In the genomic region with DNA sequence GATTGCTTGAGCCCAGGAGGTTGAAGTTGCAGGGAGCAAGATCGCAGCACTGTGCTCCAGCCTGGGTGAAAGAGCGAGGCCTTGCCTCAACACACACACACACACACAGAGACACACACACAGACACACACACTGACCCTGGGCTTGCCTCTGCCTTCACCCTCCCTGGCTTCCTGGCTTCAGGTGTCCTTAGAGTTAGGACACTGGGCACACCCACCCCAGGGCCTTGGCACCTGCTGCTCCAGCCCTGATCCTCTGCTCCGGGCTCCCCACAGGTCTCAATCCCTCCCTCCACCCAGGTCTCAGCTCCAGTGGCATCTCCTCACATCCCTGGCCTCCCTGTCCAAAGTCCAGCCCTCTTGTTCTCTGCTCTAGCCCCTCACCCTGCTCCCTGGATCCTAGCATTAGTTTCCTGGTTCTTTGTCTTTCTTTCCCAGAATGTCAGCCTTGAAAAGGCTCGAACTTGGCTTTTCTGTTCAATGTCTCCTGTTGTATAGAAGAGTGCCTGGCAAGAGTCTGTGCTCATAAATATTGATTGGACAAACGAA, we compare ENCODE assay signal across 1 cellular context.
TF ChIP-seq lines count a peak whose summit lies in the region.

No MANE protein-coding gene starts in this region.

TF ChIP-seq in HepG2, 621 proteins besides CTCF, POLR2A, EP300 and RAD21 (continued from another document and continues in another):
- TF ChIP-seq, protein P1, sequence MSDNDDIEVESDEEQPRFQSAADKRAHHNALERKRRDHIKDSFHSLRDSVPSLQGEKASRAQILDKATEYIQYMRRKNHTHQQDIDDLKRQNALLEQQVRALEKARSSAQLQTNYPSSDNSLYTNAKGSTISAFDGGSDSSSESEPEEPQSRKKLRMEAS (IDR thresholded peaks at IDR 0.05) = peak; percentile 52; the same call in 1 of the 2 replicates
- TF ChIP-seq SRSF4 (IDR thresholded peaks at IDR 0.05; ENCODE audit: low read depth, low read length, poor library complexity, severe bottlenecking) = no peak
- no peak for TF ChIP-seq ZNF205 (CRISPR knock-in tag; IDR thresholded peaks at IDR 0.05)
- TF ChIP-seq ZFP1 (CRISPR knock-in tag; IDR thresholded peaks at IDR 0.05) = no peak
- TF ChIP-seq ZNF225 (CRISPR knock-in tag; IDR thresholded peaks at IDR 0.05) = no peak
- TF ChIP-seq ZSCAN12 (CRISPR knock-in tag; IDR thresholded peaks at IDR 0.05) = no peak
- peak; percentile 47 for TF ChIP-seq SALL1 (CRISPR knock-in tag; IDR thresholded peaks at IDR 0.05)
- no peak for TF ChIP-seq ZNF296 (CRISPR knock-in tag; conservative IDR thresholded peaks at IDR 0.05)
- TF ChIP-seq SNAPC2 (CRISPR knock-in tag; IDR thresholded peaks at IDR 0.05) = no peak
- TF ChIP-seq PAWR (CRISPR knock-in tag; IDR thresholded peaks at IDR 0.05; ENCODE audit: borderline replicate concordance) = no peak
- TF ChIP-seq ZNF7 (CRISPR knock-in tag; IDR thresholded peaks at IDR 0.05) = no peak
- no peak for TF ChIP-seq PHF5A (CRISPR knock-in tag; IDR thresholded peaks at IDR 0.05; ENCODE audit: low read depth, unreplicated experiment)
- TF ChIP-seq PBX2 (CRISPR knock-in tag; IDR thresholded peaks at IDR 0.05) = no peak
- TF ChIP-seq, protein P2, sequence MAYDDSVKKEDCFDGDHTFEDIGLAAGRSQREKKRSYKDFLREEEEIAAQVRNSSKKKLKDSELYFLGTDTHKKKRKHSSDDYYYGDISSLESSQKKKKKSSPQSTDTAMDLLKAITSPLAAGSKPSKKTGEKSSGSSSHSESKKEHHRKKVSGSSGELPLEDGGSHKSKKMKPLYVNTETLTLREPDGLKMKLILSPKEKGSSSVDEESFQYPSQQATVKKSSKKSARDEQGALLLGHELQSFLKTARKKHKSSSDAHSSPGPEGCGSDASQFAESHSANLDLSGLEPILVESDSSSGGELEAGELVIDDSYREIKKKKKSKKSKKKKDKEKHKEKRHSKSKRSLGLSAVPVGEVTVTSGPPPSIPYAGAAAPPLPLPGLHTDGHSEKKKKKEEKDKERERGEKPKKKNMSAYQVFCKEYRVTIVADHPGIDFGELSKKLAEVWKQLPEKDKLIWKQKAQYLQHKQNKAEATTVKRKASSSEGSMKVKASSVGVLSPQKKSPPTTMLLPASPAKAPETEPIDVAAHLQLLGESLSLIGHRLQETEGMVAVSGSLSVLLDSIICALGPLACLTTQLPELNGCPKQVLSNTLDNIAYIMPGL (CRISPR knock-in tag; IDR thresholded peaks at IDR 0.05; ENCODE audit: borderline replicate concordance in 1 of 2, low read depth in 1 of 2) = no peak
- TF ChIP-seq NONO (IDR thresholded peaks at IDR 0.05) = no peak
- no peak for TF ChIP-seq NONO (CRISPR knock-in tag; conservative IDR thresholded peaks at IDR 0.05)
- peak; percentile 28; the same call in 1 of the 2 replicates for TF ChIP-seq ZBTB7A (CRISPR knock-in tag; IDR thresholded peaks at IDR 0.05)
- TF ChIP-seq TIGD3 (CRISPR knock-in tag; IDR thresholded peaks at IDR 0.05; ENCODE audit: borderline replicate concordance) = no peak
- no peak for TF ChIP-seq PRMT3 (CRISPR knock-in tag; IDR thresholded peaks at IDR 0.05; ENCODE audit: borderline replicate concordance, low read depth)
- no peak for TF ChIP-seq SP5 (CRISPR knock-in tag; IDR thresholded peaks at IDR 0.05; ENCODE audit: borderline replicate concordance, low read depth)
- no peak for TF ChIP-seq CBX5 (CRISPR knock-in tag; IDR thresholded peaks at IDR 0.05; ENCODE audit: borderline replicate concordance)
- no peak for TF ChIP-seq MTF2 (CRISPR knock-in tag; IDR thresholded peaks at IDR 0.05; ENCODE audit: borderline replicate concordance)
- no peak for TF ChIP-seq ZNF253 (CRISPR knock-in tag; IDR thresholded peaks at IDR 0.05; ENCODE audit: borderline replicate concordance)
- no peak for TF ChIP-seq SOX6 (IDR thresholded peaks at IDR 0.05)
- TF ChIP-seq SOX6 (CRISPR knock-in tag; IDR thresholded peaks at IDR 0.05) = 0 out of 2 replicates have a peak, but pooled peaks have one; percentile 30
- TF ChIP-seq ZNF879 (CRISPR knock-in tag; IDR thresholded peaks at IDR 0.05) = no peak
- TF ChIP-seq PCBP2 (optimal IDR thresholded peaks at IDR 0.05; ENCODE audit: low read depth, low read length, poor library complexity, severe bottlenecking) = no peak
- TF ChIP-seq ZNF691 (CRISPR knock-in tag; IDR thresholded peaks at IDR 0.05; ENCODE audit: borderline replicate concordance, low read depth) = no peak
- TF ChIP-seq, protein P3, sequence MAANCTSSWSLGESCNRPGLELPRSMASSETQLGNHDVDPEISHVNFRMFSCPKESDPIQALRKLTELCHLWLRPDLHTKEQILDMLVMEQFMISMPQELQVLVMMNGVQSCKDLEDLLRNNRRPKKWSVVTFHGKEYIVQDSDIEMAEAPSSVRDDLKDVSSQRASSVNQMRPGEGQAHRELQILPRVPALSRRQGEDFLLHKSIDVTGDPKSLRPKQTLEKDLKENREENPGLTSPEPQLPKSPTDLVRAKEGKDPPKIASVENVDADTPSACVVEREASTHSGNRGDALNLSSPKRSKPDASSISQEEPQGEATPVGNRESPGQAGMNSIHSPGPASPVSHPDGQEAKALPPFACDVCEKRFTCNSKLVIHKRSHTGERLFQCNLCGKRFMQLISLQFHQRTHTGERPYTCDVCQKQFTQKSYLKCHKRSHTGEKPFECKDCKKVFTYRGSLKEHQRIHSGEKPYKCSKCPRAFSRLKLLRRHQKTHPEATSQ (CRISPR knock-in tag; IDR thresholded peaks at IDR 0.05; ENCODE audit: borderline replicate concordance) = no peak
- TF ChIP-seq ZIK1 (CRISPR knock-in tag; IDR thresholded peaks at IDR 0.05; ENCODE audit: borderline replicate concordance, low read depth) = no peak
- no peak for TF ChIP-seq TBP (CRISPR knock-in tag; IDR thresholded peaks at IDR 0.05)
- no peak for TF ChIP-seq TFDP2 (CRISPR knock-in tag; IDR thresholded peaks at IDR 0.05)
- TF ChIP-seq SP4 (CRISPR knock-in tag; IDR thresholded peaks at IDR 0.05) = no peak
- TF ChIP-seq ZNF562 (CRISPR knock-in tag; IDR thresholded peaks at IDR 0.05; ENCODE audit: borderline replicate concordance) = no peak
- TF ChIP-seq ZBTB44 (CRISPR knock-in tag; IDR thresholded peaks at IDR 0.05) = no peak
- TF ChIP-seq SAFB2 (CRISPR knock-in tag; IDR thresholded peaks at IDR 0.05; ENCODE audit: borderline replicate concordance, low read depth) = no peak
- TF ChIP-seq ZNF281 (CRISPR knock-in tag; IDR thresholded peaks at IDR 0.05; ENCODE audit: borderline replicate concordance) = peak; percentile 28; the same call in 1 of the 2 replicates
- TF ChIP-seq NR2C2 (CRISPR knock-in tag; IDR thresholded peaks at IDR 0.05; ENCODE audit: borderline replicate concordance) = no peak
- TF ChIP-seq, protein P4, sequence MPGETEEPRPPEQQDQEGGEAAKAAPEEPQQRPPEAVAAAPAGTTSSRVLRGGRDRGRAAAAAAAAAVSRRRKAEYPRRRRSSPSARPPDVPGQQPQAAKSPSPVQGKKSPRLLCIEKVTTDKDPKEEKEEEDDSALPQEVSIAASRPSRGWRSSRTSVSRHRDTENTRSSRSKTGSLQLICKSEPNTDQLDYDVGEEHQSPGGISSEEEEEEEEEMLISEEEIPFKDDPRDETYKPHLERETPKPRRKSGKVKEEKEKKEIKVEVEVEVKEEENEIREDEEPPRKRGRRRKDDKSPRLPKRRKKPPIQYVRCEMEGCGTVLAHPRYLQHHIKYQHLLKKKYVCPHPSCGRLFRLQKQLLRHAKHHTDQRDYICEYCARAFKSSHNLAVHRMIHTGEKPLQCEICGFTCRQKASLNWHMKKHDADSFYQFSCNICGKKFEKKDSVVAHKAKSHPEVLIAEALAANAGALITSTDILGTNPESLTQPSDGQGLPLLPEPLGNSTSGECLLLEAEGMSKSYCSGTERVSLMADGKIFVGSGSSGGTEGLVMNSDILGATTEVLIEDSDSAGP (CRISPR knock-in tag; IDR thresholded peaks at IDR 0.05; ENCODE audit: borderline replicate concordance) = peak; percentile 43; the same call in 1 of the 2 replicates
- TF ChIP-seq STAT5B (CRISPR knock-in tag; IDR thresholded peaks at IDR 0.05) = no peak
- no peak for TF ChIP-seq ZNF619 (CRISPR knock-in tag; IDR thresholded peaks at IDR 0.05)
- no peak for TF ChIP-seq SNRNP70 (IDR thresholded peaks at IDR 0.05; ENCODE audit: low read depth, low read length)
- no peak for TF ChIP-seq RELA (CRISPR knock-in tag; IDR thresholded peaks at IDR 0.05)
- TF ChIP-seq ZNF75D (CRISPR knock-in tag; IDR thresholded peaks at IDR 0.05; ENCODE audit: borderline replicate concordance) = no peak
- TF ChIP-seq ZC3H13 (CRISPR knock-in tag; IDR thresholded peaks at IDR 0.05) = no peak
- TF ChIP-seq ZBTB43 (CRISPR knock-in tag; conservative IDR thresholded peaks at IDR 0.05) = no peak
- TF ChIP-seq MEIS2 (CRISPR knock-in tag; IDR thresholded peaks at IDR 0.05) = no peak
- TF ChIP-seq U2AF2 (IDR thresholded peaks at IDR 0.05; ENCODE audit: low read depth, low read length) = no peak
- TF ChIP-seq CENPX (CRISPR knock-in tag; IDR thresholded peaks at IDR 0.05) = no peak
- no peak for TF ChIP-seq TRIM24 (CRISPR knock-in tag; IDR thresholded peaks at IDR 0.05)
- no peak for TF ChIP-seq MTA3 (CRISPR knock-in tag; IDR thresholded peaks at IDR 0.05)
